ENCODE assay signal across 8 cellular contexts in the genomic region with DNA sequence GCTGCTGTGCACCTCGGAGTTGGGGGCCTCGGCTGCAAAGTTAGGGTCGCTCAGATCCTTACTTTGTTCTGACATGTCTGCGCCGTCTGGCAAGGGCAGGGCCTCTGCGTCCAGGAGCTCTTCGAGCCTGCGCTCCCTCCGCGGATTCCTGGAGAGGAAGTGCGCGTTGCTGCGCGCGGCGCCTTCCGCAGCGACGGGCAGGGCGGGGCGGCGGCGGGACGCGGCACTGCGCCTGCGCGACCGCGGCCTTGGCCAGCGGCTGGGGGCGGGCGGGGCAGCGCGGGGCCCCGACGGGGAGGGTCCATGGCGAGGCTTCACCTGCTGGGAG. TPM values are rescaled to one million over a fixed set of nuclear protein-coding genes. Genes with fewer than 3 reads are reported as not detected.
DNase-seq lines count a peak whose midpoint lies in the region; ATAC-seq, FAIRE-seq and TF ChIP-seq lines count a peak whose summit lies in the region.

A gene with protein sequence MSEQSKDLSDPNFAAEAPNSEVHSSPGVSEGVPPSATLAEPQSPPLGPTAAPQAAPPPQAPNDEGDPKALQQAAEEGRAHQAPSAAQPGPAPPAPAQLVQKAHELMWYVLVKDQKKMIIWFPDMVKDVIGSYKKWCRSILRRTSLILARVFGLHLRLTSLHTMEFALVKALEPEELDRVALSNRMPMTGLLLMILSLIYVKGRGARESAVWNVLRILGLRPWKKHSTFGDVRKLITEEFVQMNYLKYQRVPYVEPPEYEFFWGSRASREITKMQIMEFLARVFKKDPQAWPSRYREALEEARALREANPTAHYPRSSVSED (minus strand): TSS at position 163 of the 328 bp plus-strand sequence. CDS start 88 bp downstream, at position 75.

- no peaks in the 10 kb centered on the region for H3K36me3 ChIP-seq in SJSA1
- no peaks in the 10 kb centered on the region for H3K36me3 ChIP-seq in neuron (ENCODE audit: insufficient read depth, low read length)

- no peaks in the 10 kb centered on the region for H3K4me1 ChIP-seq in SJSA1 (replicated peaks)
- no peaks in the 10 kb centered on the region for H3K4me1 ChIP-seq in foreskin keratinocyte
- H3K4me1 ChIP-seq in neuron (ENCODE audit: insufficient read depth, low read length): peaks cover 21% of the 10 kb centered on the region

- no peaks in the 10 kb centered on the region for H3K27me3 ChIP-seq in SJSA1 (replicated peaks)
- no peaks in the 10 kb centered on the region for H3K27me3 ChIP-seq in foreskin keratinocyte
- no peaks in the 10 kb centered on the region for H3K27me3 ChIP-seq in neuron (ENCODE audit: insufficient read depth, low read length)

- peak within 1 kb of the TSS; percentile 78 for H3K27ac ChIP-seq in C4-2B
- H3K27ac ChIP-seq in SJSA1: no peak within 1 kb of the TSS
- no peak within 1 kb of the TSS for H3K27ac ChIP-seq in foreskin keratinocyte

- H3K9me3 ChIP-seq in SJSA1 (replicated peaks): no peaks in the 10 kb centered on the region; the same call in 1 of the 2 replicates
- no peaks in the 10 kb centered on the region for H3K9me3 ChIP-seq in neuron (ENCODE audit: low read length)

- H3K4me3 ChIP-seq in SJSA1: peak within 1 kb of the TSS; percentile 34
- H3K4me3 ChIP-seq in neuron (ENCODE audit: low read length): peak within 1 kb of the TSS; percentile 66

- TF ChIP-seq CTCF in C4-2B (conservative IDR thresholded peaks at IDR 0.05): no peak
- TF ChIP-seq CTCF in foreskin keratinocyte (conservative IDR thresholded peaks at IDR 0.05): no peak

- ATAC-seq in foreskin keratinocyte: peak; percentile 42
- no peak for ATAC-seq in GM18502 (IDR thresholded peaks at IDR 0.05; ENCODE audit: poor library complexity, unreplicated experiment)

- DNase-seq in SJSA1 (ENCODE audit: low read depth in 1 of 2, low spot score in 2 of 2) (peak; percentile 4 to 42), foreskin keratinocyte (no peak), 8988T (no peak), HTR-8/SVneo (ENCODE audit: insufficient read length, low spot score) (no peak), NCI-H1092 (lab: John Stamatoyannopoulos, UW) (no peak)

- no peak for FAIRE-seq in HTR-8/SVneo (lab: Jason Lieb, UNC)

- H2AFZ ChIP-seq in neuron (ENCODE audit: low read depth, low read length): no peak within 1 kb of the TSS

RNA-seq across cellular contexts. Expression of the gene that starts here (rescaled TPM):
- 41.2 and 41.5 TPM in 2 replicates for total RNA-seq in SJSA1 (2014; rRNA removed; shearing (Covaris generic))
- total RNA-seq in foreskin keratinocyte: 5.7 and 7.5 TPM in 2 replicates
- polyA plus RNA-seq in foreskin keratinocyte: 5.9 and 7.8 TPM in 2 replicates

Comparison
In these comparisons a context has a peak if more than half of its experiments do, and no peak if none do; other contexts are left out.
1. DNase-seq: peak in SJSA1 (2 of 2); none in foreskin keratinocyte (0 of 2), 8988T (single experiment), HTR-8/SVneo (single experiment) and NCI-H1092 (single experiment).